Comparison of ENCODE assay signal across 8 cellular contexts in the genomic region with DNA sequence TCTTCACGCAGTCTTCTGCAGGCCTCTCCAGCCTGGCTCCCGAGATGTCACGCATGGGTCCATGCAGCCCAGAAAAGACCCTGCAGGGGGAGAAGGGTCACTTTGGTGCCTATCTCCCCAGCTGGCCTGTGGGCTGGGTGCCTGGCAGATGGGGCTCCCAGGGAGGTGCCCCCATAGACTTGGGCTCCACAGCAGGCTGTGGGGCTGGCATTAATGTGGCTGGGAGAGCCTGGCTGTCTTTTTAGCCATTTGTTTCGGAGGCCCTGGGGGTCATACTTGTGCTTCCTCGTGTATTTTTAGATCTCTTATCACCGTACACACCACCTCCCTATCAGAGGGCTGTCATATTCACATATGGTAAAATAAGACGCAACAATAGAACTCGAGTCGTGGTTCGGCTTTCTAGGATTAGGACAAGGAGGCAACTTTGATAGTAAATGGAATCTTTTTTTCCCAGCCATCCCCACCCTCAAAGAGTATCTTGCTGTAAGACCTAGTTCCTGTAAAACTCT.
A peak's percentile ranks its signal among the peaks of the same experiment; 100 is the strongest.
DNase-seq lines count a peak whose midpoint lies in the region; ATAC-seq and TF ChIP-seq lines count a peak whose summit lies in the region.

No MANE protein-coding gene starts in this region.

- TF ChIP-seq CTCF in Calu3 (IDR thresholded peaks at IDR 0.05; ENCODE audit: unreplicated experiment) (no peak), RWPE2 (IDR thresholded peaks at IDR 0.05; ENCODE audit: poor library complexity, severe bottlenecking) (no peak), esophagus muscularis mucosa (IDR thresholded peaks at IDR 0.05) (no peak), ovary (IDR thresholded peaks at IDR 0.05) (no peak)

- intact Hi-C loops in Calu3 (cut with micrococcal nuclease; ENCODE audit: unreplicated experiment) = no loop called here
- intact Hi-C loops in esophagus muscularis mucosa (cut with DNase I) = no loop called here
- intact Hi-C loops in ovary (cut with DNase I) = no loop called here

- peaks cover 59% of the 10 kb centered on the region for H3K4me1 ChIP-seq in RWPE2 (ENCODE audit: insufficient read depth, poor library complexity, severe bottlenecking)
- H3K4me1 ChIP-seq in esophagus muscularis mucosa = peaks cover 99 to 100% (median 100%) of the 10 kb centered on the region in 4 donors
- peaks cover 27% of the 10 kb centered on the region for H3K4me1 ChIP-seq in ovary (ENCODE audit: insufficient read depth)

- no peak overlapping the region for H3K4me3 ChIP-seq in RWPE2 (ENCODE audit: severe bottlenecking)
- H3K4me3 ChIP-seq in esophagus muscularis mucosa = no peak overlapping the region
- no peak overlapping the region for H3K4me3 ChIP-seq in ovary

- no peak for TF ChIP-seq EP300 in esophagus muscularis mucosa (IDR thresholded peaks at IDR 0.05)
- no peak for TF ChIP-seq EP300 in ovary (IDR thresholded peaks at IDR 0.05)

- ATAC-seq in RWPE2 (ENCODE audit: low read depth) = no peak
- no peak for ATAC-seq in HG03039 (IDR thresholded peaks at IDR 0.05; ENCODE audit: unreplicated experiment)

- CTCF ChIA-PET in Calu3 (lab: Charles Lee) = interaction anchor here (0.8 to 1.4 kb wide), 3 partner anchors 13 to 43 kb away, joined by 3 read pairs; no protein-coding TSS in a partner anchor

- peak overlapping the region; percentile 25 for H3K4me3 Mint-ChIP-seq in Calu3 (ENCODE audit: low read depth, unreplicated experiment)

- no peaks in the 10 kb centered on the region for H3K27me3 Mint-ChIP-seq in Calu3 (ENCODE audit: unreplicated experiment)

- H3K36me3 Mint-ChIP-seq in Calu3 (ENCODE audit: insufficient read depth, unreplicated experiment) = peaks cover 52% of the 10 kb centered on the region

- H3K27ac ChIP-seq in RWPE2 (ENCODE audit: poor library complexity, severe bottlenecking) (peak overlapping the region; percentile 57), esophagus muscularis mucosa (replicated peaks in 1 of 4) (peak overlapping the region; percentile 93 to 100 (median 98)), ovary (peak overlapping the region; percentile 6 to 69)

- H3K27me3 ChIP-seq in RWPE2 (ENCODE audit: insufficient read depth, poor library complexity, severe bottlenecking) (no peaks in the 10 kb centered on the region), esophagus muscularis mucosa (no peaks in the 10 kb centered on the region), ovary (no peaks in the 10 kb centered on the region)

- DNase-seq in Calu3 (no peak), RWPE2 (ENCODE audit: low spot score) (no peak), esophagus muscularis mucosa (ENCODE audit: extremely low spot score) (no peak), ovary (no peak), nucleus accumbens (lab: John Stamatoyannopoulos, UW) (no peak), NCI-H1694 (lab: John Stamatoyannopoulos, UW) (no peak)
- DNase-seq in activated CD4-positive, alpha-beta T cell treated with anti-CD3 and anti-CD28 coated beads for 48 hours = no peak

- WGBS in esophagus muscularis mucosa = 68% methylated on average over 10 of the region's 10 CpGs
- WGBS in ovary, 3 donors = 55 to 59% (median 56%) methylated on average over 10 of the region's 10 CpGs

- no peaks in the 10 kb centered on the region for H3K9me3 ChIP-seq in RWPE2 (ENCODE audit: severe bottlenecking)
- no peaks in the 10 kb centered on the region for H3K9me3 ChIP-seq in esophagus muscularis mucosa
- H3K9me3 ChIP-seq in ovary = no peaks in the 10 kb centered on the region

- H3K4me1 Mint-ChIP-seq in Calu3 (ENCODE audit: low read depth, unreplicated experiment) = peaks cover 73% of the 10 kb centered on the region

- no peaks in the 10 kb centered on the region for H3K9me3 Mint-ChIP-seq in Calu3 (ENCODE audit: low read depth, unreplicated experiment)

- H3K27ac Mint-ChIP-seq in Calu3 (ENCODE audit: unreplicated experiment) = no peak overlapping the region

- no TSS peak for BruUV-seq in Calu3 (replicated peaks; lab: Mats Ljungman, UMichigan)

- no peak for TF ChIP-seq POLR2A in esophagus muscularis mucosa (IDR thresholded peaks at IDR 0.05; ENCODE audit: low read depth)
- TF ChIP-seq POLR2A in ovary (IDR thresholded peaks at IDR 0.05) = no peak

- H3K36me3 ChIP-seq in RWPE2 (ENCODE audit: low read depth) (no peaks in the 10 kb centered on the region; the same call in none of the 2 replicates), esophagus muscularis mucosa (no peaks in the 10 kb centered on the region), ovary (no peaks in the 10 kb centered on the region)

Comparison
In these comparisons a context has a peak if more than half of its experiments do, and no peak if none do; other contexts are left out.
1. H3K27ac ChIP-seq: peak in every context shown above with its lines; median percentile 98 in esophagus muscularis mucosa; 57 in RWPE2; 38 in ovary.